ENCODE assay signal across 1 cellular context in the genomic region with DNA sequence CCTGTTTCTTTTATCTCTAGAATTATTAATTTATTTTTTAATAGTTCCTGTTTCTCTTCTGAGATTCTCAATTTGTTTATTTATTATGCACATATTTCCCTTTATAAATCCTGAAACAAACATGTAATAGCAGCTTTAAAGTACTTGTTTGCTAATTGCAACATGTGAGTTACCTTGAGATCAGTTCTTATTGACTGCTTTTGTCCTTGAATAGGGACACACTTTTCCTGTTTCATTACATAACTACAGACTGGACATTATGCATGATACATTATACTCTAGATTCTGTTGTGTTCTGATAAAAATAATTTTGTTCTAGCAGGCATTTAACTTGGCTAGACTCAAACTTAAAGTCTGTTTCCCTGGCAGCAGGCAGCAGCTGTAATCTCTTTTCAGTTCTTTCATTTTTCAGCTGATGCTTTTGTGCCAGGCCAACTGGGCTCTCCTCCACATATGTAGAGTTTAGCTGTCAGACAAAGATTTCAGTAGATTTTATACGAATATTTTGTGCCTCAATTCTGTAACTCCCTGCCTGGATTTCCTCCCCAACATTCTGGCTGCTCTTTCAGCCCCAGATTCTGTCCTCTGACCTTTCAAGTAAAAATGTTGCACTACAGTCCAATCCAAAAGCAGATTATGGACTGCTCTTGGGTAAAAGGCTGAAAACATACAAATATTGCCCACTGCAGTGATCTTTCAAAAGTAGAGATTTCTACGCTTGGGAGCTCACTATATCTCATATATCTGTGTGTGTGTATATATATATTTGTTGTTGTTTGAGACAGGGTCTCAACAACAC.
A peak's percentile ranks its signal among the peaks of the same experiment; 100 is the strongest.
TF ChIP-seq lines count a peak whose summit lies in the region.

No MANE protein-coding gene starts in this region.

TF ChIP-seq in HepG2, 621 proteins besides CTCF, POLR2A, EP300 and RAD21 (continued from another document and continues in another):
- TF ChIP-seq ZHX2 (IDR thresholded peaks at IDR 0.05; ENCODE audit: low read depth) (no peak), ZHX2 (CRISPR knock-in tag; IDR thresholded peaks at IDR 0.05; ENCODE audit: borderline replicate concordance) (no peak), ZFP36L1 (CRISPR knock-in tag; IDR thresholded peaks at IDR 0.05) (no peak), TSC22D2 (CRISPR knock-in tag; IDR thresholded peaks at IDR 0.05; ENCODE audit: borderline replicate concordance) (no peak), ZFX (CRISPR knock-in tag; IDR thresholded peaks at IDR 0.05; ENCODE audit: low read depth) (no peak), MEIS1 (CRISPR knock-in tag; IDR thresholded peaks at IDR 0.05; ENCODE audit: borderline replicate concordance) (no peak), ZNF605 (CRISPR knock-in tag; IDR thresholded peaks at IDR 0.05) (no peak), ZNF17 (CRISPR knock-in tag; IDR thresholded peaks at IDR 0.05) (no peak), ARHGAP35 (CRISPR knock-in tag; IDR thresholded peaks at IDR 0.05; ENCODE audit: borderline replicate concordance) (no peak), ATF7 (IDR thresholded peaks at IDR 0.05) (no peak), ATF7 (CRISPR knock-in tag; IDR thresholded peaks at IDR 0.05) (no peak), ZNF318 (CRISPR knock-in tag; IDR thresholded peaks at IDR 0.05) (no peak), NFATC3 (CRISPR knock-in tag; IDR thresholded peaks at IDR 0.05) (no peak), NR2F6 (IDR thresholded peaks at IDR 0.05) (0 out of 2 replicates have a peak, but pooled peaks have one; percentile 36), NR2F6 (CRISPR knock-in tag; IDR thresholded peaks at IDR 0.05) (peak; percentile 35; the same call in 1 of the 2 replicates), ZZZ3 (CRISPR knock-in tag; IDR thresholded peaks at IDR 0.05; ENCODE audit: borderline replicate concordance) (no peak), ZNF510 (CRISPR knock-in tag; IDR thresholded peaks at IDR 0.05; ENCODE audit: low read depth) (no peak), HES4 (CRISPR knock-in tag; IDR thresholded peaks at IDR 0.05; ENCODE audit: borderline replicate concordance) (no peak), NAIF1 (CRISPR knock-in tag; IDR thresholded peaks at IDR 0.05; ENCODE audit: borderline replicate concordance) (no peak), ZXDC (CRISPR knock-in tag; IDR thresholded peaks at IDR 0.05) (no peak), KDM4B (CRISPR knock-in tag; IDR thresholded peaks at IDR 0.05) (no peak; the same call in 1 of the 2 replicates), NFE2 (CRISPR knock-in tag; IDR thresholded peaks at IDR 0.05) (no peak), ZNF557 (CRISPR knock-in tag; IDR thresholded peaks at IDR 0.05) (no peak), ZNF382 (CRISPR knock-in tag; IDR thresholded peaks at IDR 0.05; ENCODE audit: borderline replicate concordance) (no peak), ZEB1 (IDR thresholded peaks at IDR 0.05; ENCODE audit: insufficient replicate concordance, low read depth) (no peak), SYNCRIP (IDR thresholded peaks at IDR 0.05; ENCODE audit: insufficient read depth, low read depth, low read length) (no peak), GMEB2 (CRISPR knock-in tag; IDR thresholded peaks at IDR 0.05; ENCODE audit: low read depth) (no peak), KLF9 (CRISPR knock-in tag; IDR thresholded peaks at IDR 0.05; ENCODE audit: low read depth) (0 out of 2 replicates have a peak, but pooled peaks have one; percentile 67), HDAC1 (CRISPR knock-in tag; IDR thresholded peaks at IDR 0.05) (peak; percentile 59; the same call in 1 of the 2 replicates), TOE1 (CRISPR knock-in tag; IDR thresholded peaks at IDR 0.05) (peak; percentile 48; the same call in 1 of the 2 replicates)
- TF ChIP-seq, protein P1, sequence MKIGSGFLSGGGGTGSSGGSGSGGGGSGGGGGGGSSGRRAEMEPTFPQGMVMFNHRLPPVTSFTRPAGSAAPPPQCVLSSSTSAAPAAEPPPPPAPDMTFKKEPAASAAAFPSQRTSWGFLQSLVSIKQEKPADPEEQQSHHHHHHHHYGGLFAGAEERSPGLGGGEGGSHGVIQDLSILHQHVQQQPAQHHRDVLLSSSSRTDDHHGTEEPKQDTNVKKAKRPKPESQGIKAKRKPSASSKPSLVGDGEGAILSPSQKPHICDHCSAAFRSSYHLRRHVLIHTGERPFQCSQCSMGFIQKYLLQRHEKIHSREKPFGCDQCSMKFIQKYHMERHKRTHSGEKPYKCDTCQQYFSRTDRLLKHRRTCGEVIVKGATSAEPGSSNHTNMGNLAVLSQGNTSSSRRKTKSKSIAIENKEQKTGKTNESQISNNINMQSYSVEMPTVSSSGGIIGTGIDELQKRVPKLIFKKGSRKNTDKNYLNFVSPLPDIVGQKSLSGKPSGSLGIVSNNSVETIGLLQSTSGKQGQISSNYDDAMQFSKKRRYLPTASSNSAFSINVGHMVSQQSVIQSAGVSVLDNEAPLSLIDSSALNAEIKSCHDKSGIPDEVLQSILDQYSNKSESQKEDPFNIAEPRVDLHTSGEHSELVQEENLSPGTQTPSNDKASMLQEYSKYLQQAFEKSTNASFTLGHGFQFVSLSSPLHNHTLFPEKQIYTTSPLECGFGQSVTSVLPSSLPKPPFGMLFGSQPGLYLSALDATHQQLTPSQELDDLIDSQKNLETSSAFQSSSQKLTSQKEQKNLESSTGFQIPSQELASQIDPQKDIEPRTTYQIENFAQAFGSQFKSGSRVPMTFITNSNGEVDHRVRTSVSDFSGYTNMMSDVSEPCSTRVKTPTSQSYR (CRISPR knock-in tag; IDR thresholded peaks at IDR 0.05; ENCODE audit: borderline replicate concordance): no peak
- TF ChIP-seq, protein P2, sequence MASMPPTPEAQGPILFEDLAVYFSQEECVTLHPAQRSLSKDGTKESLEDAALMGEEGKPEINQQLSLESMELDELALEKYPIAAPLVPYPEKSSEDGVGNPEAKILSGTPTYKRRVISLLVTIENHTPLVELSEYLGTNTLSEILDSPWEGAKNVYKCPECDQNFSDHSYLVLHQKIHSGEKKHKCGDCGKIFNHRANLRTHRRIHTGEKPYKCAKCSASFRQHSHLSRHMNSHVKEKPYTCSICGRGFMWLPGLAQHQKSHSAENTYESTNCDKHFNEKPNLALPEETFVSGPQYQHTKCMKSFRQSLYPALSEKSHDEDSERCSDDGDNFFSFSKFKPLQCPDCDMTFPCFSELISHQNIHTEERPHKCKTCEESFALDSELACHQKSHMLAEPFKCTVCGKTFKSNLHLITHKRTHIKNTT (CRISPR knock-in tag; IDR thresholded peaks at IDR 0.05): no peak
